In genomic region chr14:100223332-100224171, GRCh38 we compare ENCODE assay signal across 11 cellular contexts. TPM values are rescaled to one million over a fixed set of nuclear protein-coding genes. Genes with fewer than 3 reads are reported as not detected.
DNase-seq lines count a peak whose midpoint lies in the region; ATAC-seq, FAIRE-seq and TF ChIP-seq lines count a peak whose summit lies in the region.
"Had no signal": no experiment of that assay in that cellular context is flagged by ENCODE, and none has a peak within 500 bp of the region (broad histone marks: within the 10 kb centered on the region; RNA-seq: fewer than 3 reads in every experiment).

No MANE protein-coding gene starts in this region.

- H3K27me3 ChIP-seq in Caco-2 (replicated peaks; ENCODE audit: control insufficient read depth, insufficient read depth, low read length) (no peaks in the 10 kb centered on the region), H1 (replicated peaks in 1 of 4; ENCODE audit: control insufficient read depth in 3 of 4, extremely low read depth in 1 of 4, insufficient read depth in 3 of 4, low read length in 3 of 4) (no peaks in the 10 kb centered on the region), neural progenitor cell (no peaks in the 10 kb centered on the region), tibial artery (no peaks in the 10 kb centered on the region), testis (no peaks in the 10 kb centered on the region)
- H3K27me3 ChIP-seq: body of pancreas, esophagus squamous epithelium had no signal

- H3K23ac ChIP-seq in H1 (ENCODE audit: insufficient read length): no peak overlapping the region

- no peak for FAIRE-seq in H1 (lab: Jason Lieb, UNC)

- DNase-seq in Caco-2 (no peak), H1 (ENCODE audit: low read depth in 1 of 2, low spot score in 2 of 2) (no peak), neural progenitor cell (ENCODE audit: low spot score) (peak; percentile 70), tibial artery (no peak), testis (no peak)
- peak; percentile 56 for DNase-seq in Jurkat, Clone E6-1 (ENCODE audit: low read depth, low spot score)
- DNase-seq in stimulated activated effector memory CD8-positive, alpha-beta T cell treated with anti-CD3 and anti-CD28 coated beads, Interleukin-12 subunit alpha, Interleukin-12 subunit beta, amount 100 ng/mL, for 72 hours (ENCODE audit: low spot score in 2 of 2): no peak
- DNase-seq: body of pancreas, esophagus squamous epithelium had no signal

- H3K4me3 Mint-ChIP-seq in Caco-2 (ENCODE audit: unreplicated experiment): no peak overlapping the region
- peak overlapping the region; percentile 65 for H3K4me3 Mint-ChIP-seq in neural progenitor cell
- H3K4me3 Mint-ChIP-seq in stimulated activated effector memory CD8-positive, alpha-beta T cell treated with anti-CD3 and anti-CD28 coated beads, Interleukin-12 subunit alpha, Interleukin-12 subunit beta, amount 100 ng/mL, for 72 hours: no peak overlapping the region
- H3K4me3 Mint-ChIP-seq: stimulated activated memory B cell treated with anti-CD40 and anti-IgM and Interleukin-4, amounts not matched to agents 10 μg/mL and 1 μg/mL and 100 μg/mL, for 72 hours had no signal

- H3K4me1 ChIP-seq in Caco-2 (peaks cover 13% of the 10 kb centered on the region; the same call in 1 of the 2 replicates), H1 (replicated peaks in 1 of 4; ENCODE audit: control insufficient read depth in 3 of 4, insufficient read depth in 4 of 4, low read length in 3 of 4) (peaks cover 17 to 34% (median 24%) of the 10 kb centered on the region in 4 experiments), neural progenitor cell (peaks cover 39% of the 10 kb centered on the region), tibial artery (peaks cover 0 to 22% (median 13%) of the 10 kb centered on the region in 4 donors), testis (peaks cover 15% of the 10 kb centered on the region)

- no peak overlapping the region for H2BK20ac ChIP-seq in H1 (ENCODE audit: low read length)

- no peak for ATAC-seq in stimulated activated effector memory CD8-positive, alpha-beta T cell treated with anti-CD3 and anti-CD28 coated beads, Interleukin-12 subunit alpha, Interleukin-12 subunit beta, amount 100 ng/mL, for 72 hours
- ATAC-seq in GM18520 (IDR thresholded peaks at IDR 0.05; ENCODE audit: unreplicated experiment): no peak
- ATAC-seq: body of pancreas; stimulated activated memory B cell treated with anti-CD40 and anti-IgM and Interleukin-4, amounts not matched to agents 10 μg/mL and 1 μg/mL and 100 μg/mL, for 72 hours had no signal

- TF ChIP-seq POLR2A in H1 (IDR thresholded peaks at IDR 0.05; ENCODE audit: control extremely low read depth in 1 of 2, low read depth in 2 of 2, low read length in 2 of 2) (no peak), testis (IDR thresholded peaks at IDR 0.05) (no peak)

- WGBS in H1 (ENCODE audit: extremely low coverage in 1 of 2, insufficient coverage in 1 of 2, insufficient read length in 1 of 2, insufficient replicate concordance in 2 of 2, low coverage in 1 of 2, low lambda C conversion rate in 2 of 2, missing lambda C conversion rate in 1 of 2), 2 experiments: 88% methylated on average over 10 of the region's 10 CpGs; no CpG with 5 or more reads in 1 of the 2 experiments
- WGBS in testis, 2 donors: 79 to 82% methylated on average over 10 of the region's 10 CpGs

- H2BK15ac ChIP-seq in H1 (ENCODE audit: low read length): 0 out of 2 replicates have a peak overlapping the region, but pooled peaks have one; percentile 6

- intact Hi-C loops in Caco-2 (cut with micrococcal nuclease; ENCODE audit: unreplicated experiment) (no loop called here), tibial artery (cut with DNase I; ENCODE audit: low total_unique reads) (no loop called here), testis (cut with DNase I; ENCODE audit: low total_unique reads) (no loop called here)

- H3K9me3 ChIP-seq in Caco-2: no peaks in the 10 kb centered on the region
- no peaks in the 10 kb centered on the region for H3K9me3 ChIP-seq in H1 (ENCODE audit: insufficient read depth in 2 of 2, low read depth in 1 of 2, low read length in 1 of 2)
- H3K9me3 ChIP-seq in neural progenitor cell (ENCODE audit: low read depth): no peaks in the 10 kb centered on the region
- H3K9me3 ChIP-seq in tibial artery: no peaks in the 10 kb centered on the region
- no peaks in the 10 kb centered on the region for H3K9me3 ChIP-seq in testis
- H3K9me3 ChIP-seq: body of pancreas, esophagus squamous epithelium had no signal

- no peak overlapping the region for H2BK120ac ChIP-seq in H1 (replicated peaks; ENCODE audit: low read depth, low read length)

- H4K5ac ChIP-seq in H1 (ENCODE audit: insufficient read length, low read depth, low read length): no peak overlapping the region

- peak overlapping the region; percentile 96; the same call in 1 of the 2 replicates for H2BK5ac ChIP-seq in H1 (ENCODE audit: low read depth, low read length)

- H3K4me1 Mint-ChIP-seq in Caco-2 (ENCODE audit: low read depth, unreplicated experiment): no peaks in the 10 kb centered on the region
- peaks cover 3% of the 10 kb centered on the region for H3K4me1 Mint-ChIP-seq in neural progenitor cell
- peaks cover 6% of the 10 kb centered on the region for H3K4me1 Mint-ChIP-seq in stimulated activated effector memory CD8-positive, alpha-beta T cell treated with anti-CD3 and anti-CD28 coated beads, Interleukin-12 subunit alpha, Interleukin-12 subunit beta, amount 100 ng/mL, for 72 hours

- H2AFZ ChIP-seq in H1 (ENCODE audit: low read length) (no peak overlapping the region), neural progenitor cell (replicated peaks) (no peak overlapping the region)

- H3K79me2 ChIP-seq in H1 (ENCODE audit: control insufficient read depth in 1 of 2, insufficient read depth in 2 of 2, low read length in 2 of 2): peaks cover 5 to 78% of the 10 kb centered on the region in 2 experiments; a peak in 3 of 4 replicates
- H3K79me2 ChIP-seq in neural progenitor cell (ENCODE audit: low read depth): peaks cover 92% of the 10 kb centered on the region

- H3K56ac ChIP-seq in H1 (replicated peaks; ENCODE audit: insufficient read length, low read depth, low read length): no peak overlapping the region

- 0 out of 2 replicates have a peak overlapping the region, but pooled peaks have one; percentile 27 for H3K18ac ChIP-seq in H1 (ENCODE audit: extremely low read depth, low read length)

- H3K9me3 Mint-ChIP-seq in Caco-2 (ENCODE audit: unreplicated experiment) (no peaks in the 10 kb centered on the region), neural progenitor cell (no peaks in the 10 kb centered on the region)
- H3K9me3 Mint-ChIP-seq in stimulated activated effector memory CD8-positive, alpha-beta T cell treated with anti-CD3 and anti-CD28 coated beads, Interleukin-12 subunit alpha, Interleukin-12 subunit beta, amount 100 ng/mL, for 72 hours: no peaks in the 10 kb centered on the region
- H3K9me3 Mint-ChIP-seq: stimulated activated memory B cell treated with anti-CD40 and anti-IgM and Interleukin-4, amounts not matched to agents 10 μg/mL and 1 μg/mL and 100 μg/mL, for 72 hours had no signal

- H4K20me1 ChIP-seq in H1 (replicated peaks in 1 of 2; ENCODE audit: control insufficient read depth in 1 of 2, insufficient read depth in 2 of 2, low read length in 2 of 2): no peaks in the 10 kb centered on the region
- H4K20me1 ChIP-seq in neural progenitor cell (ENCODE audit: low read depth): peaks cover 76% of the 10 kb centered on the region

- H3K4ac ChIP-seq in H1 (replicated peaks; ENCODE audit: insufficient read length, low read depth, low read length): no peak overlapping the region

- H4K8ac ChIP-seq in H1 (ENCODE audit: extremely low read depth, insufficient read depth, low read length): no peak overlapping the region

- POLR2A ChIA-PET in Caco-2 (lab: Charles Lee) (interaction anchor here (1.2 kb wide), 1 partner anchor 9 kb away, joined by 4 read pairs; no protein-coding TSS in a partner anchor), H1 (lab: Charles Lee; ENCODE audit: partially characterized antibody) (interaction anchor here (0.9 to 7.3 kb wide), 6 partner anchors 9 to 60 kb away, joined by 3 to 90 read pairs (median 8); no protein-coding TSS in a partner anchor)

- TF ChIP-seq RAD21 in H1 (IDR thresholded peaks at IDR 0.05 in 1 of 2, conservative IDR thresholded peaks at IDR 0.05 in 1 of 2; ENCODE audit: low read depth in 2 of 2, low read length in 2 of 2): no peak

- no TSS peak for BruUV-seq in Caco-2 (replicated peaks; lab: Mats Ljungman, UMichigan)

- H3K4me3 ChIP-seq in Caco-2 (ENCODE audit: low read depth, low read length) (no peak overlapping the region), H1 (ENCODE audit: extremely low read depth in 1 of 4, insufficient read depth in 2 of 4, low read depth in 3 of 4, low read length in 4 of 4) (peak overlapping the region in 2 of 4 experiments; percentile 2 to 62; a peak in 2 of 8 replicates), neural progenitor cell (no peak overlapping the region), tibial artery (no peak overlapping the region), testis (no peak overlapping the region)
- H3K4me3 ChIP-seq in Jurkat, Clone E6-1 (ENCODE audit: low read length): peak overlapping the region; percentile 85
- H3K4me3 ChIP-seq: body of pancreas had no signal

- no peak overlapping the region for H3K27ac ChIP-seq in H1 (ENCODE audit: low read depth, low read length)
- H3K27ac ChIP-seq in neural progenitor cell: peak overlapping the region; percentile 93
- H3K27ac ChIP-seq in tibial artery: no peak overlapping the region
- no peak overlapping the region for H3K27ac ChIP-seq in testis
- H3K27ac ChIP-seq: body of pancreas had no signal

- H3K23me2 ChIP-seq in H1 (ENCODE audit: low read depth, low read length): peaks cover 4% of the 10 kb centered on the region; the same call in 1 of the 2 replicates

- CTCF ChIA-PET in Caco-2 (lab: Charles Lee) (interaction anchor here (1.0 kb wide), 1 partner anchor 68 kb away, joined by 3 read pairs; no protein-coding TSS in a partner anchor), H1 (lab: Charles Lee; ENCODE audit: partially characterized antibody) (interaction anchor here (0.5 to 5.2 kb wide), 10 partner anchors 8 to 159 kb away, joined by 3 to 23 read pairs (median 6); no protein-coding TSS in a partner anchor)

- H2AK5ac ChIP-seq in H1 (ENCODE audit: low read depth, low read length): 0 out of 2 replicates have a peak overlapping the region, but pooled peaks have one; percentile 0

- no peak overlapping the region for H3K14ac ChIP-seq in H1 (ENCODE audit: insufficient read length)

- H4K91ac ChIP-seq in H1 (replicated peaks; ENCODE audit: insufficient read length, low read length): peak overlapping the region; percentile 1

- TF ChIP-seq EP300 in H1 (IDR thresholded peaks at IDR 0.05; ENCODE audit: borderline replicate concordance in 1 of 2, low read depth in 2 of 2, low read length in 2 of 2): no peak

- peak overlapping the region; percentile 5; the same call in 1 of the 2 replicates for H2BK12ac ChIP-seq in H1 (ENCODE audit: low read depth, low read length)

- TF ChIP-seq CTCF in Caco-2 (IDR thresholded peaks at IDR 0.05; ENCODE audit: insufficient read depth in 1 of 2, low read depth in 1 of 2, low read length in 1 of 2, severe bottlenecking in 1 of 2, unreplicated experiment in 1 of 2) (no peak), H1 (IDR thresholded peaks at IDR 0.05; ENCODE audit: control extremely low read depth in 1 of 3, insufficient read depth in 1 of 3, low read depth in 1 of 3, low read length in 3 of 3) (no peak), neural progenitor cell (IDR thresholded peaks at IDR 0.05) (no peak), tibial artery (IDR thresholded peaks at IDR 0.05) (no peak), testis (IDR thresholded peaks at IDR 0.05) (no peak)

- peak overlapping the region; percentile 3 to 64; a peak in 2 of 4 replicates for H3K4me2 ChIP-seq in H1 (ENCODE audit: insufficient read depth in 1 of 2, low read depth in 2 of 2, low read length in 2 of 2)
- peak overlapping the region; percentile 73 for H3K4me2 ChIP-seq in neural progenitor cell

- H3K79me1 ChIP-seq in H1 (ENCODE audit: low read depth, low read length): peaks cover 3% of the 10 kb centered on the region

- H3K9ac ChIP-seq in H1 (replicated peaks in 1 of 4; ENCODE audit: extremely low read depth in 1 of 4, low read depth in 3 of 4, low read length in 3 of 4): peak overlapping the region in 2 of 4 experiments; percentile 20 to 22; a peak in 2 of 7 replicates
- H3K9ac ChIP-seq in neural progenitor cell: peak overlapping the region; percentile 30

- H3K27me3 Mint-ChIP-seq in Caco-2 (ENCODE audit: insufficient read depth, unreplicated experiment) (no peaks in the 10 kb centered on the region), neural progenitor cell (ENCODE audit: insufficient read depth, low read depth) (peaks cover 2% of the 10 kb centered on the region)
- H3K27me3 Mint-ChIP-seq: stimulated activated memory B cell treated with anti-CD40 and anti-IgM and Interleukin-4, amounts not matched to agents 10 μg/mL and 1 μg/mL and 100 μg/mL, for 72 hours had no signal

- H3K27ac Mint-ChIP-seq in Caco-2 (ENCODE audit: unreplicated experiment): peak overlapping the region; percentile 10
- H3K27ac Mint-ChIP-seq in neural progenitor cell: peak overlapping the region; percentile 76
- no peak overlapping the region for H3K27ac Mint-ChIP-seq in stimulated activated effector memory CD8-positive, alpha-beta T cell treated with anti-CD3 and anti-CD28 coated beads, Interleukin-12 subunit alpha, Interleukin-12 subunit beta, amount 100 ng/mL, for 72 hours
- H3K27ac Mint-ChIP-seq: stimulated activated memory B cell treated with anti-CD40 and anti-IgM and Interleukin-4, amounts not matched to agents 10 μg/mL and 1 μg/mL and 100 μg/mL, for 72 hours had no signal

- H3K36me3 Mint-ChIP-seq in Caco-2 (ENCODE audit: insufficient read depth, unreplicated experiment) (no peaks in the 10 kb centered on the region), neural progenitor cell (peaks cover 6% of the 10 kb centered on the region)
- peaks cover 5% of the 10 kb centered on the region for H3K36me3 Mint-ChIP-seq in stimulated activated effector memory CD8-positive, alpha-beta T cell treated with anti-CD3 and anti-CD28 coated beads, Interleukin-12 subunit alpha, Interleukin-12 subunit beta, amount 100 ng/mL, for 72 hours
- H3K36me3 Mint-ChIP-seq: stimulated activated memory B cell treated with anti-CD40 and anti-IgM and Interleukin-4, amounts not matched to agents 10 μg/mL and 1 μg/mL and 100 μg/mL, for 72 hours had no signal

- H3K36me3 ChIP-seq in Caco-2 (ENCODE audit: control insufficient read depth, insufficient read depth, low read length) (no peaks in the 10 kb centered on the region; the same call in 1 of the 2 replicates), H1 (ENCODE audit: control insufficient read depth in 2 of 4, insufficient read depth in 4 of 4, low read length in 3 of 4) (peaks cover 0 to 5% (median 0%) of the 10 kb centered on the region in 4 experiments; a peak in 2 of 8 replicates), neural progenitor cell (no peaks in the 10 kb centered on the region), tibial artery (peaks cover 0 to 5% (median 0%) of the 10 kb centered on the region in 3 donors), testis (ENCODE audit: low read depth, missing control alignments) (no peaks in the 10 kb centered on the region)

- peaks cover 54% of the 10 kb centered on the region for H3F3A ChIP-seq in neural progenitor cell (ENCODE audit: low read depth)

RNA-seq across cellular contexts. Expression of gene YY1, which starts 15.4 kb away (rescaled TPM):
- total RNA-seq in Caco-2 (2022) (91.0 and 94.1 TPM in 2 replicates), neural progenitor cell (ENCODE audit: low replicate concordance) (54.8 and 58.9 TPM in 2 replicates), testis (10 to 100 TPM; 58.1 to 68.2 TPM)
- polyA plus RNA-seq in Jurkat, Clone E6-1 (2012; ENCODE audit: insufficient read depth, insufficient read length): 135 TPM
- 106 and 119 TPM in 2 replicates for total RNA-seq in H1 (2021; fragmentation: NEBNext Ultra II Directional; extraction: Animal tissue kit (Norgen Biotek cat#: 25700))
- polyA plus RNA-seq in H1 (2011; rRNA removed) (26.4 and 27.0 TPM in 2 replicates), testis (ENCODE audit: insufficient read depth, low read depth, low replicate concordance) (74.2 TPM)
- polyA plus RNA-seq in H1 (2011; cell fraction: cytosol; rRNA removed): 40.1 TPM
- 32.3 TPM for polyA plus RNA-seq in H1 (2011; cell fraction: nucleus; rRNA removed)
- polyA plus RNA-seq in H1 (2012, experiment 1 of 2): 46.8 to 85.4 TPM (median 55.0 TPM) in 4 replicates
- 12.3 TPM for polyA plus RNA-seq in H1 (2012, experiment 2 of 2)
- polyA plus RNA-seq in H1 (2013, experiment 1 of 2): 140 TPM
- 143 TPM for polyA plus RNA-seq in H1 (2013, experiment 2 of 2)
- polyA minus RNA-seq in H1 (2011; rRNA and poly(A)+ RNA removed): 36.6 and 40.1 TPM in 2 replicates
- polyA minus RNA-seq in H1 (2011; cell fraction: cytosol; rRNA and poly(A)+ RNA removed): 36.2 TPM
- polyA minus RNA-seq in H1 (2011; cell fraction: nucleus; rRNA and poly(A)+ RNA removed): 40.7 TPM

Comparison
In these comparisons a context has a peak if more than half of its experiments do, and no peak if none do; other contexts are left out.
1. DNase-seq: peak in Jurkat, Clone E6-1 (single experiment) and neural progenitor cell (single experiment); none in Caco-2 (0 of 2), H1 (0 of 2), tibial artery (0 of 2), testis (single experiment) and stimulated activated effector memory CD8-positive, alpha-beta T cell treated with anti-CD3 and anti-CD28 coated beads, Interleukin-12 subunit alpha, Interleukin-12 subunit beta, amount 100 ng/mL, for 72 hours (0 of 2).